Comparison of ENCODE assay signal across 8 cellular contexts in genomic region chr15:43370975-43371974, GRCh38. TPM values are rescaled to one million over a fixed set of nuclear protein-coding genes. Genes with fewer than 3 reads are reported as not detected.
A peak's percentile ranks its signal among the peaks of the same experiment; 100 is the strongest.
DNase-seq lines count a peak whose midpoint lies in the region; ATAC-seq and TF ChIP-seq lines count a peak whose summit lies in the region.

TUBGCP4 (plus strand) TSS chr15:43371101; CDS start chr15:43371355, 254 bp downstream.
ZSCAN29 (minus strand) TSS chr15:43371043; CDS start chr15:43369913, 1,130 bp downstream.

- H3K4me1 ChIP-seq in KMS-11 (ENCODE audit: low read depth, poor library complexity, severe bottlenecking): peaks cover 14% of the 10 kb centered on the region

- peaks cover 56% of the 10 kb centered on the region for H3K36me3 Mint-ChIP-seq in activated T-helper 2 cell treated with anti-CD3 and anti-CD28 coated beads, Interferon-gamma antibody, Interleukin-2, Interleukin-4, amounts not matched to agents 10 μg/mL and 5 μg/mL and 100 μg/mL, durations not matched to agents 14 hours and 24 hours and 36 hours (ENCODE audit: low read depth)
- peaks cover 52% of the 10 kb centered on the region for H3K36me3 Mint-ChIP-seq in nephron progenitor cell (ENCODE audit: low read depth)

- no peaks in the 10 kb centered on the region for H3K27me3 Mint-ChIP-seq in activated T-helper 2 cell treated with anti-CD3 and anti-CD28 coated beads, Interferon-gamma antibody, Interleukin-2, Interleukin-4, amounts not matched to agents 10 μg/mL and 5 μg/mL and 100 μg/mL, durations not matched to agents 14 hours and 24 hours and 36 hours (ENCODE audit: low read depth)
- H3K27me3 Mint-ChIP-seq in nephron progenitor cell (ENCODE audit: low read depth, poor library complexity): peaks cover 4% of the 10 kb centered on the region
- H3K27me3 Mint-ChIP-seq in stimulated activated naive CD8-positive, alpha-beta T cell treated with anti-CD3 and anti-CD28 coated beads, Interleukin-15, amount 100 ng/mL, for 72 hours: no peaks in the 10 kb centered on the region

- intact Hi-C loops in activated T-helper 2 cell treated with anti-CD3 and anti-CD28 coated beads, Interferon-gamma antibody, Interleukin-2, Interleukin-4, amounts not matched to agents 10 μg/mL and 5 μg/mL and 100 μg/mL, durations not matched to agents 14 hours and 24 hours and 36 hours (cut with micrococcal nuclease): no loop called here

- peak; percentile 3 for DNase-seq in DMS153 treated with DMSO at 0.1 percent for 48 hours (lab: John Stamatoyannopoulos, UW; ENCODE audit: unreplicated experiment)
- DNase-seq in RPMI8226: peak; percentile 83
- DNase-seq in activated T-helper 2 cell treated with anti-CD3 and anti-CD28 coated beads, Interferon-gamma antibody, Interleukin-2, Interleukin-4, amounts not matched to agents 10 μg/mL and 5 μg/mL and 100 μg/mL, durations not matched to agents 14 hours and 24 hours and 36 hours (ENCODE audit: low spot score): peak; percentile 78
- DNase-seq in fibroblast of the conjunctiva (ENCODE audit: low read depth): peak; percentile 63
- peak; percentile 91 for DNase-seq in nephron progenitor cell
- peak; percentile 84 to 85 for DNase-seq in stimulated activated naive CD8-positive, alpha-beta T cell treated with anti-CD3 and anti-CD28 coated beads, Interleukin-15, amount 100 ng/mL, for 72 hours

- H4K20me1 ChIP-seq in KMS-11 (ENCODE audit: insufficient read depth): no peaks in the 10 kb centered on the region

- H3K27ac ChIP-seq in KMS-11: peak within 1 kb of the TSS; percentile 47

- H3K27ac Mint-ChIP-seq in activated T-helper 2 cell treated with anti-CD3 and anti-CD28 coated beads, Interferon-gamma antibody, Interleukin-2, Interleukin-4, amounts not matched to agents 10 μg/mL and 5 μg/mL and 100 μg/mL, durations not matched to agents 14 hours and 24 hours and 36 hours: peak within 1 kb of the TSS; percentile 78
- peak within 1 kb of the TSS; percentile 89 for H3K27ac Mint-ChIP-seq in nephron progenitor cell
- peak within 1 kb of the TSS; percentile 95 for H3K27ac Mint-ChIP-seq in stimulated activated naive CD8-positive, alpha-beta T cell treated with anti-CD3 and anti-CD28 coated beads, Interleukin-15, amount 100 ng/mL, for 72 hours

- H3K36me3 ChIP-seq in KMS-11 (ENCODE audit: insufficient read depth): peaks cover 7% of the 10 kb centered on the region; the same call in 1 of the 2 replicates

- TF ChIP-seq CTCF in KMS-11 (conservative IDR thresholded peaks at IDR 0.05; ENCODE audit: low read depth, low read length) (peak; percentile 42; the same call in 1 of the 2 replicates), nephron progenitor cell (IDR thresholded peaks at IDR 0.05) (no peak)

- peak within 1 kb of the TSS; percentile 42 for H3K4me3 ChIP-seq in KMS-11 (IDR thresholded peaks at IDR 0.05; ENCODE audit: insufficient read depth, low read depth, low read length)

- H3K27me3 ChIP-seq in KMS-11 (ENCODE audit: insufficient read depth, low read depth): no peaks in the 10 kb centered on the region

- peak; percentile 69 for ATAC-seq in GM21529 (IDR thresholded peaks at IDR 0.05; ENCODE audit: unreplicated experiment)
- peak; percentile 92 for ATAC-seq in stimulated activated naive CD8-positive, alpha-beta T cell treated with anti-CD3 and anti-CD28 coated beads, Interleukin-15, amount 100 ng/mL, for 72 hours

- peaks cover 44% of the 10 kb centered on the region for H3K4me1 Mint-ChIP-seq in activated T-helper 2 cell treated with anti-CD3 and anti-CD28 coated beads, Interferon-gamma antibody, Interleukin-2, Interleukin-4, amounts not matched to agents 10 μg/mL and 5 μg/mL and 100 μg/mL, durations not matched to agents 14 hours and 24 hours and 36 hours (ENCODE audit: low read depth)
- H3K4me1 Mint-ChIP-seq in nephron progenitor cell: peaks cover 48% of the 10 kb centered on the region
- peaks cover 71% of the 10 kb centered on the region for H3K4me1 Mint-ChIP-seq in stimulated activated naive CD8-positive, alpha-beta T cell treated with anti-CD3 and anti-CD28 coated beads, Interleukin-15, amount 100 ng/mL, for 72 hours

- H2AFZ ChIP-seq in KMS-11 (ENCODE audit: low read depth): peak within 1 kb of the TSS; percentile 93

- peak within 1 kb of the TSS; percentile 72 for H3K4me2 ChIP-seq in KMS-11

- H3K9me3 Mint-ChIP-seq in activated T-helper 2 cell treated with anti-CD3 and anti-CD28 coated beads, Interferon-gamma antibody, Interleukin-2, Interleukin-4, amounts not matched to agents 10 μg/mL and 5 μg/mL and 100 μg/mL, durations not matched to agents 14 hours and 24 hours and 36 hours: peaks cover 22% of the 10 kb centered on the region
- peaks cover 41% of the 10 kb centered on the region for H3K9me3 Mint-ChIP-seq in nephron progenitor cell
- peaks cover 11 to 20% of the 10 kb centered on the region in 2 donors for H3K9me3 Mint-ChIP-seq in stimulated activated naive CD8-positive, alpha-beta T cell treated with anti-CD3 and anti-CD28 coated beads, Interleukin-15, amount 100 ng/mL, for 72 hours

- H3K79me2 ChIP-seq in KMS-11 (ENCODE audit: insufficient read depth, low read depth): peaks cover 17% of the 10 kb centered on the region; the same call in 1 of the 2 replicates

- H3K4me3 Mint-ChIP-seq in activated T-helper 2 cell treated with anti-CD3 and anti-CD28 coated beads, Interferon-gamma antibody, Interleukin-2, Interleukin-4, amounts not matched to agents 10 μg/mL and 5 μg/mL and 100 μg/mL, durations not matched to agents 14 hours and 24 hours and 36 hours (ENCODE audit: low read depth): peak within 1 kb of the TSS; percentile 88
- H3K4me3 Mint-ChIP-seq in nephron progenitor cell: peak within 1 kb of the TSS; percentile 95
- H3K4me3 Mint-ChIP-seq in stimulated activated naive CD8-positive, alpha-beta T cell treated with anti-CD3 and anti-CD28 coated beads, Interleukin-15, amount 100 ng/mL, for 72 hours: peak within 1 kb of the TSS; percentile 88 to 99

- peak within 1 kb of the TSS; percentile 89 for H3K9ac ChIP-seq in KMS-11

RNA-seq across cellular contexts. Expression of gene TUBGCP4, which starts in this region (rescaled TPM):
- total RNA-seq in activated T-helper 2 cell treated with anti-CD3 and anti-CD28 coated beads, Interferon-gamma antibody, Interleukin-2, Interleukin-4, amounts not matched to agents 10 μg/mL and 5 μg/mL and 100 μg/mL, durations not matched to agents 14 hours and 24 hours and 36 hours: 40.9 and 48.2 TPM in 2 replicates

RNA-seq across cellular contexts. Expression of gene ZSCAN29, which starts in this region (rescaled TPM):
- total RNA-seq in activated T-helper 2 cell treated with anti-CD3 and anti-CD28 coated beads, Interferon-gamma antibody, Interleukin-2, Interleukin-4, amounts not matched to agents 10 μg/mL and 5 μg/mL and 100 μg/mL, durations not matched to agents 14 hours and 24 hours and 36 hours: 31.4 and 33.1 TPM in 2 replicates

Comparison
In these comparisons a context has a peak if more than half of its experiments do, and no peak if none do; other contexts are left out.
1. Peak in every context shown above with its lines: DNase-seq, ATAC-seq, H3K4me3 ChIP-seq and H3K27ac ChIP-seq.
2. DNase-seq: peak in every context shown above with its lines; median percentile 91 in nephron progenitor cell; 84 in stimulated activated naive CD8-positive, alpha-beta T cell treated with anti-CD3 and anti-CD28 coated beads, Interleukin-15, amount 100 ng/mL, for 72 hours; 83 in RPMI8226; 78 in activated T-helper 2 cell treated with anti-CD3 and anti-CD28 coated beads, Interferon-gamma antibody, Interleukin-2, Interleukin-4, amounts not matched to agents 10 μg/mL and 5 μg/mL and 100 μg/mL, durations not matched to agents 14 hours and 24 hours and 36 hours; 63 in fibroblast of the conjunctiva; 3 in DMS153 treated with DMSO at 0.1 percent for 48 hours.